Comparison of ENCODE assay signal across 1 cellular context in genomic region chr2:24087032-24087431, GRCh38.
TF ChIP-seq lines count a peak whose summit lies in the region.

No MANE protein-coding gene starts in this region.

TF ChIP-seq in K562, 482 proteins besides CTCF, POLR2A, EP300 and RAD21:
- TF ChIP-seq ZNF316 (IDR thresholded peaks at IDR 0.05) (peak; percentile 57; the same call in 1 of the 2 replicates), ZBTB17 (CRISPR knock-in tag; IDR thresholded peaks at IDR 0.05) (no peak), C11orf30 (IDR thresholded peaks at IDR 0.05; ENCODE audit: low read depth) (peak; percentile 48), KAT8 (IDR thresholded peaks at IDR 0.05; ENCODE audit: low read depth) (no peak)
